In the genomic region with DNA sequence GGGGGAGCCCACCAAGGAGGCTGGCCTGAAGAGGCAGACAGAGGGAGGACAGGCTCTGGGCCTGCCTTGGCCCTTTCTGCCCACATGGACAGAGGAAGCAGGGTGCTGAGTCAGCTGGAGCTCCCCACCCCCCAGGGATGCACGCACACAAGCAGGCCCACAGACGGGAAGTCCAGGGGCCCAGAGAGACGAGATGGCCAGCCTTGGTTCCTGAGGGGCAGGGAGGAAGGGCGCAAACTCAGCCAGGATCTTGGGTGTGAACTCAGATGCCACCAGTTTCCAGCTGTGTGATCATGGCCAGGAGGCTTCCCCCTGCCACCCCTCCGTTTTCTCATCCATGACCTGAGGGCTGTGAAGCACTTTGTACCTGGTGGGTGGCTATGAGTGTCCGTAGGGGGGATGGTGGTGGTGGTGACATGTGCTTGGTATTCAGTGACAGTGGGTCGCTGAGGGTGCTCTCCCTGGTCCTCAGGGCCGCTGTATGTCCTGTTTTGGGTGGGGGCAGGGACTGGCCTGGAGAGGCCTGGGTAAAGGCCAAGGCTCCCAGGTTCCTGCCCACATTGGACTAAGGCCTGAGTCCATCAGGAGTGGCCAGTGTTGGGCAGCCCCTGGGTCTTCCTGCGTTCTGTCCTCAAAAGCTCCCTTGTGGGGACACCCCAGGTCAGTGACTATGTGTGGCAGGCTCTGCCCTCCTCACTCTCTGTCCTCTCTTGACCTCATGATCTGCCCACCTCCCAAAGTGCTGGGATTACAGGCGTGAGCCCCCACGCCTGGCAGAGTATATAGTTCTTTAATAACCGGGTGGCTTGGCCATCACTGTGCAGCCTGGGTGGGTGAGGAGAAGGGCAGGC, we compare ENCODE assay signal across 1 cellular context.
A peak's percentile ranks its signal among the peaks of the same experiment; 100 is the strongest.
TF ChIP-seq lines count a peak whose summit lies in the region.

No MANE protein-coding gene starts in this region.

TF ChIP-seq in HepG2, 621 proteins besides CTCF, POLR2A, EP300 and RAD21 (continued from another document and continues in another):
- TF ChIP-seq ZBTB34 (CRISPR knock-in tag; IDR thresholded peaks at IDR 0.05) (0 out of 2 replicates have a peak, but pooled peaks have one; percentile 36), MAZ (IDR thresholded peaks at IDR 0.05; ENCODE audit: borderline replicate concordance, low read depth, low read length) (no peak), MAZ (CRISPR knock-in tag; IDR thresholded peaks at IDR 0.05; ENCODE audit: low read depth) (peak; percentile 22), MEIS1 (CRISPR knock-in tag; IDR thresholded peaks at IDR 0.05; ENCODE audit: borderline replicate concordance) (peak; percentile 22; the same call in 1 of the 2 replicates), RNF2 (conservative IDR thresholded peaks at IDR 0.05; ENCODE audit: low read depth) (no peak), RORA (CRISPR knock-in tag; IDR thresholded peaks at IDR 0.05) (no peak), ATM (IDR thresholded peaks at IDR 0.05; ENCODE audit: borderline replicate concordance) (no peak), SRY (CRISPR knock-in tag; IDR thresholded peaks at IDR 0.05) (0 out of 2 replicates have a peak, but pooled peaks have one; percentile 13), MAFG (CRISPR knock-in tag; IDR thresholded peaks at IDR 0.05) (0 out of 2 replicates have a peak, but pooled peaks have one; percentile 74), HCFC1 (IDR thresholded peaks at IDR 0.05; ENCODE audit: low read depth, low read length) (no peak), HNRNPUL1 (IDR thresholded peaks at IDR 0.05; ENCODE audit: low read depth, low read length) (no peak), WIZ (CRISPR knock-in tag; IDR thresholded peaks at IDR 0.05) (no peak), TFAP4 (IDR thresholded peaks at IDR 0.05; ENCODE audit: borderline replicate concordance, low read depth) (peak; percentile 48; the same call in 1 of the 2 replicates), NFE2L1 (CRISPR knock-in tag; IDR thresholded peaks at IDR 0.05; ENCODE audit: borderline replicate concordance) (0 out of 2 replicates have a peak, but pooled peaks have one; percentile 22), AKAP8 (CRISPR knock-in tag; IDR thresholded peaks at IDR 0.05) (0 out of 2 replicates have a peak, but pooled peaks have one; percentile 31), ZNF292 (CRISPR knock-in tag; IDR thresholded peaks at IDR 0.05; ENCODE audit: borderline replicate concordance, low read depth) (no peak), MAFK (conservative IDR thresholded peaks at IDR 0.05 in 1 of 2, IDR thresholded peaks at IDR 0.05 in 1 of 2; ENCODE audit: low read length in 2 of 2) (peak; percentile 77 to 81), CBX2 (IDR thresholded peaks at IDR 0.05; ENCODE audit: low read depth, low read length) (no peak), CBX2 (CRISPR knock-in tag; IDR thresholded peaks at IDR 0.05; ENCODE audit: low read depth) (no peak), HNF4A (CRISPR knock-in tag; IDR thresholded peaks at IDR 0.05) (peak; percentile 67), SKI (IDR thresholded peaks at IDR 0.05; ENCODE audit: partially characterized antibody) (no peak), NFRKB (IDR thresholded peaks at IDR 0.05) (no peak), PITX1 (CRISPR knock-in tag; IDR thresholded peaks at IDR 0.05) (no peak)
- TF ChIP-seq, protein P1, sequence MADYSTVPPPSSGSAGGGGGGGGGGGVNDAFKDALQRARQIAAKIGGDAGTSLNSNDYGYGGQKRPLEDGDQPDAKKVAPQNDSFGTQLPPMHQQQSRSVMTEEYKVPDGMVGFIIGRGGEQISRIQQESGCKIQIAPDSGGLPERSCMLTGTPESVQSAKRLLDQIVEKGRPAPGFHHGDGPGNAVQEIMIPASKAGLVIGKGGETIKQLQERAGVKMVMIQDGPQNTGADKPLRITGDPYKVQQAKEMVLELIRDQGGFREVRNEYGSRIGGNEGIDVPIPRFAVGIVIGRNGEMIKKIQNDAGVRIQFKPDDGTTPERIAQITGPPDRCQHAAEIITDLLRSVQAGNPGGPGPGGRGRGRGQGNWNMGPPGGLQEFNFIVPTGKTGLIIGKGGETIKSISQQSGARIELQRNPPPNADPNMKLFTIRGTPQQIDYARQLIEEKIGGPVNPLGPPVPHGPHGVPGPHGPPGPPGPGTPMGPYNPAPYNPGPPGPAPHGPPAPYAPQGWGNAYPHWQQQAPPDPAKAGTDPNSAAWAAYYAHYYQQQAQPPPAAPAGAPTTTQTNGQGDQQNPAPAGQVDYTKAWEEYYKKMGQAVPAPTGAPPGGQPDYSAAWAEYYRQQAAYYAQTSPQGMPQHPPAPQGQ (CRISPR knock-in tag; IDR thresholded peaks at IDR 0.05; ENCODE audit: borderline replicate concordance) = no peak
- TF ChIP-seq, protein P2, sequence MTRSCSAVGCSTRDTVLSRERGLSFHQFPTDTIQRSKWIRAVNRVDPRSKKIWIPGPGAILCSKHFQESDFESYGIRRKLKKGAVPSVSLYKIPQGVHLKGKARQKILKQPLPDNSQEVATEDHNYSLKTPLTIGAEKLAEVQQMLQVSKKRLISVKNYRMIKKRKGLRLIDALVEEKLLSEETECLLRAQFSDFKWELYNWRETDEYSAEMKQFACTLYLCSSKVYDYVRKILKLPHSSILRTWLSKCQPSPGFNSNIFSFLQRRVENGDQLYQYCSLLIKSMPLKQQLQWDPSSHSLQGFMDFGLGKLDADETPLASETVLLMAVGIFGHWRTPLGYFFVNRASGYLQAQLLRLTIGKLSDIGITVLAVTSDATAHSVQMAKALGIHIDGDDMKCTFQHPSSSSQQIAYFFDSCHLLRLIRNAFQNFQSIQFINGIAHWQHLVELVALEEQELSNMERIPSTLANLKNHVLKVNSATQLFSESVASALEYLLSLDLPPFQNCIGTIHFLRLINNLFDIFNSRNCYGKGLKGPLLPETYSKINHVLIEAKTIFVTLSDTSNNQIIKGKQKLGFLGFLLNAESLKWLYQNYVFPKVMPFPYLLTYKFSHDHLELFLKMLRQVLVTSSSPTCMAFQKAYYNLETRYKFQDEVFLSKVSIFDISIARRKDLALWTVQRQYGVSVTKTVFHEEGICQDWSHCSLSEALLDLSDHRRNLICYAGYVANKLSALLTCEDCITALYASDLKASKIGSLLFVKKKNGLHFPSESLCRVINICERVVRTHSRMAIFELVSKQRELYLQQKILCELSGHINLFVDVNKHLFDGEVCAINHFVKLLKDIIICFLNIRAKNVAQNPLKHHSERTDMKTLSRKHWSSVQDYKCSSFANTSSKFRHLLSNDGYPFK (CRISPR knock-in tag; IDR thresholded peaks at IDR 0.05; ENCODE audit: borderline replicate concordance) = no peak
- TF ChIP-seq, protein P3, sequence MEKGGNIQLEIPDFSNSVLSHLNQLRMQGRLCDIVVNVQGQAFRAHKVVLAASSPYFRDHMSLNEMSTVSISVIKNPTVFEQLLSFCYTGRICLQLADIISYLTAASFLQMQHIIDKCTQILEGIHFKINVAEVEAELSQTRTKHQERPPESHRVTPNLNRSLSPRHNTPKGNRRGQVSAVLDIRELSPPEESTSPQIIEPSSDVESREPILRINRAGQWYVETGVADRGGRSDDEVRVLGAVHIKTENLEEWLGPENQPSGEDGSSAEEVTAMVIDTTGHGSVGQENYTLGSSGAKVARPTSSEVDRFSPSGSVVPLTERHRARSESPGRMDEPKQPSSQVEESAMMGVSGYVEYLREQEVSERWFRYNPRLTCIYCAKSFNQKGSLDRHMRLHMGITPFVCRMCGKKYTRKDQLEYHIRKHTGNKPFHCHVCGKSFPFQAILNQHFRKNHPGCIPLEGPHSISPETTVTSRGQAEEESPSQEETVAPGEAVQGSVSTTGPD (CRISPR knock-in tag; IDR thresholded peaks at IDR 0.05) = no peak
- TF ChIP-seq, protein P4, sequence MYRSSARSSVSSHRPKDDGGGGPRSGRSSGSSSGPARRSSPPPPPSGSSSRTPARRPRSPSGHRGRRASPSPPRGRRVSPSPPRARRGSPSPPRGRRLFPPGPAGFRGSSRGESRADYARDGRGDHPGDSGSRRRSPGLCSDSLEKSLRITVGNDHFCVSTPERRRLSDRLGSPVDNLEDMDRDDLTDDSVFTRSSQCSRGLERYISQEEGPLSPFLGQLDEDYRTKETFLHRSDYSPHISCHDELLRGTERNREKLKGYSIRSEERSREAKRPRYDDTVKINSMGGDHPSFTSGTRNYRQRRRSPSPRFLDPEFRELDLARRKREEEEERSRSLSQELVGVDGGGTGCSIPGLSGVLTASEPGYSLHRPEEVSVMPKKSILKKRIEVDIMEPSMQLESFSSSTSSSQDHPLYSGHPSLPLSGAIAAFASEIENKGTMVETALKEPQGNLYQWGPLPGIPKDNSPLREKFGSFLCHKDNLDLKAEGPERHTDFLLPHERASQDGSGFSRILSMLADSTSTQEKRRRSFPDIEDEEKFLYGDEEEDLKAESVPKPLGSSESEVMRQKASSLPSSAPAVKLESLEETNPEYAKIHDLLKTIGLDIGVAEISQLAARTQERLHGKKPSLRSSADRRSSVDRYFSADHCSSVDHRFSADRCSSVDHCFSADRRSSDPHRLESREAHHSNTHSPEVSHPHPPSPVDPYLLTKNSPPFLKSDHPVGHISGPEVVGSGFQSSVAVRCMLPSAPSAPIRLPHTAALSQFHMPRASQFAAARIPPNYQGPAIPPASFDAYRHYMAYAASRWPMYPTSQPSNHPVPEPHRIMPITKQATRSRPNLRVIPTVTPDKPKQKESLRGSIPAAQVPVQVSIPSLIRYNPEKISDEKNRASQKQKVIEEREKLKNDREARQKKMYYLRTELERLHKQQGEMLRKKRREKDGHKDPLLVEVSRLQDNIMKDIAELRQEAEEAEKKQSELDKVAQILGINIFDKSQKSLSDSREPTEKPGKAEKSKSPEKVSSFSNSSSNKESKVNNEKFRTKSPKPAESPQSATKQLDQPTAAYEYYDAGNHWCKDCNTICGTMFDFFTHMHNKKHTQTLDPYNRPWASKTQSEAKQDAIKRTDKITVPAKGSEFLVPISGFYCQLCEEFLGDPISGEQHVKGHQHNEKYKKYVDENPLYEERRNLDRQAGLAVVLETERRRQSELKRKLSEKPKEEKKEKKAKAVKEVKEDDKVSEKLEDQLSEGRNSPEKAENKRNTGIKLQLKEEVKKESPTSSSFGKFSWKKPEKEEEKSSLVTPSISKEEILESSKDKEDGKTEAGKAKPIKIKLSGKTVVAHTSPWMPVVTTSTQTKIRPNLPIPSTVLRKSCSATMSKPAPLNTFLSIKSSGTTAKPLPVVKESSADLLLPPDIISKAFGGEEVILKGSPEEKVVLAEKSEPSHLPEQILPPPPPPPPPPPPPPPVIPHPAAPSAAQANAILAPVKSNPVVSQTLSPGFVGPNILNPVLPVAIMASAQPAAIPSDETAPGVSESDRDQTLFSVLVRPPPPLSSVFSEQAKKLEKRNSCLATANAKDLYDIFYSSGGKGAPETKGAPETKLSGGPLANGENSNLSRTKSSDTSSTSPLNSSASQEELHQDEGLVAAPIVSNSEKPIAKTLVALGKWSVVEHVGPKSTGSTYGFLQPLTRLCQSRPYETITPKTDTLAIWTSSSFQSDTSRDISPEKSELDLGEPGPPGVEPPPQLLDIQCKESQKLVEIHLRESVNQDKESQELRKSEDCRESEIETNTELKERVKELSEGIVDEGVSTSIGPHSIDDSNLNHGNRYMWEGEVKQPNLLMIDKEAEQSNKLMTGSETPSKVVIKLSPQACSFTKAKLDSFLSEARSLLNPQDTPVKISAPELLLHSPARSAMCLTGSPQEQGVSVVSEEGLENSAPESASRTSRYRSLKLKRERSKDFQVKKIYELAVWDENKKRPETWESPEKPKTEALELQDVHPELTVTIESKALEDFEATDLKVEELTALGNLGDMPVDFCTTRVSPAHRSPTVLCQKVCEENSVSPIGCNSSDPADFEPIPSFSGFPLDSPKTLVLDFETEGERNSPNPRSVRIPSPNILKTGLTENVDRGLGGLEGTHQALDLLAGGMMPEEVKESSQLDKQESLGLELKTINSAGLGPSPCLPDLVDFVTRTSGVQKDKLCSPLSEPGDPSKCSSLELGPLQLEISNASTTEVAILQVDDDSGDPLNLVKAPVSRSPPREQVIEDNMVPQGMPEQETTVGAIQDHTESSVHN (CRISPR knock-in tag; IDR thresholded peaks at IDR 0.05) = no peak
- TF ChIP-seq, protein P5, sequence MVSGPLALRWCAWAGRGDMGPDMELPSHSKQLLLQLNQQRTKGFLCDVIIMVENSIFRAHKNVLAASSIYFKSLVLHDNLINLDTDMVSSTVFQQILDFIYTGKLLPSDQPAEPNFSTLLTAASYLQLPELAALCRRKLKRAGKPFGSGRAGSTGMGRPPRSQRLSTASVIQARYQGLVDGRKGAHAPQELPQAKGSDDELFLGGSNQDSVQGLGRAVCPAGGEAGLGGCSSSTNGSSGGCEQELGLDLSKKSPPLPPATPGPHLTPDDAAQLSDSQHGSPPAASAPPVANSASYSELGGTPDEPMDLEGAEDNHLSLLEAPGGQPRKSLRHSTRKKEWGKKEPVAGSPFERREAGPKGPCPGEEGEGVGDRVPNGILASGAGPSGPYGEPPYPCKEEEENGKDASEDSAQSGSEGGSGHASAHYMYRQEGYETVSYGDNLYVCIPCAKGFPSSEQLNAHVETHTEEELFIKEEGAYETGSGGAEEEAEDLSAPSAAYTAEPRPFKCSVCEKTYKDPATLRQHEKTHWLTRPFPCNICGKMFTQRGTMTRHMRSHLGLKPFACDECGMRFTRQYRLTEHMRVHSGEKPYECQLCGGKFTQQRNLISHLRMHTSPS (CRISPR knock-in tag; IDR thresholded peaks at IDR 0.05; ENCODE audit: low read depth) = peak; percentile 31; the same call in 1 of the 2 replicates
